1 cellular context compared by ENCODE assay signal in genomic region chr10:61815505-61815904, GRCh38.
TF ChIP-seq lines count a peak whose summit lies in the region.

No MANE protein-coding gene starts in this region.

TF ChIP-seq in HEK293, 187 proteins besides CTCF, POLR2A, EP300 and RAD21 (continued from another document and continues in another):
- peak; percentile 60 for TF ChIP-seq PRDM6 (tag by site-specific recombination; IDR thresholded peaks at IDR 0.05)
- peak; percentile 76 for TF ChIP-seq ZIC2 (tag by site-specific recombination; IDR thresholded peaks at IDR 0.05)
- TF ChIP-seq ZNF248 (tag by site-specific recombination; IDR thresholded peaks at IDR 0.05), result no peak
- no peak for TF ChIP-seq ATF2 (tag by site-specific recombination; IDR thresholded peaks at IDR 0.05; ENCODE audit: low read depth)
- TF ChIP-seq ZNF747 (tag by site-specific recombination; IDR thresholded peaks at IDR 0.05), result no peak
- no peak for TF ChIP-seq ZFHX2 (tag by site-specific recombination; conservative IDR thresholded peaks at IDR 0.05)
- TF ChIP-seq ZFP41 (tag by site-specific recombination; IDR thresholded peaks at IDR 0.05; ENCODE audit: borderline replicate concordance), result no peak
- no peak for TF ChIP-seq ZBTB10 (tag by site-specific recombination; IDR thresholded peaks at IDR 0.05)
- TF ChIP-seq SP7 (tag by site-specific recombination; IDR thresholded peaks at IDR 0.05), result peak; percentile 90
- 0 out of 2 replicates have a peak, but pooled peaks have one; percentile 18 for TF ChIP-seq ZBTB17 (tag by site-specific recombination; IDR thresholded peaks at IDR 0.05)
- no peak for TF ChIP-seq ZNF391 (tag by site-specific recombination; IDR thresholded peaks at IDR 0.05; ENCODE audit: borderline replicate concordance, low read depth)
- no peak for TF ChIP-seq HOXC10 (CRISPR knock-in tag; IDR thresholded peaks at IDR 0.05)
- no peak for TF ChIP-seq ZNF398 (tag by site-specific recombination; IDR thresholded peaks at IDR 0.05)
- peak; percentile 20; the same call in 1 of the 2 replicates for TF ChIP-seq IKZF3 (tag by site-specific recombination; IDR thresholded peaks at IDR 0.05)
- no peak for TF ChIP-seq ZNF654 (tag by site-specific recombination; IDR thresholded peaks at IDR 0.05; ENCODE audit: low read depth)
- no peak for TF ChIP-seq ZSCAN30 (tag by site-specific recombination; IDR thresholded peaks at IDR 0.05)
- no peak for TF ChIP-seq ZNF701 (tag by site-specific recombination; IDR thresholded peaks at IDR 0.05)
- TF ChIP-seq ZNF302 (tag by site-specific recombination; IDR thresholded peaks at IDR 0.05; ENCODE audit: low read depth), result no peak
- TF ChIP-seq ZNF26 (tag by site-specific recombination; IDR thresholded peaks at IDR 0.05), result no peak
- TF ChIP-seq ZBTB20 (tag by site-specific recombination; IDR thresholded peaks at IDR 0.05), result no peak
- TF ChIP-seq ZNF623 (tag by site-specific recombination; IDR thresholded peaks at IDR 0.05), result no peak
- no peak for TF ChIP-seq ZNF114 (tag by site-specific recombination; IDR thresholded peaks at IDR 0.05)
- peak; percentile 36; the same call in 1 of the 2 replicates for TF ChIP-seq BCL11A (tag by site-specific recombination; IDR thresholded peaks at IDR 0.05; ENCODE audit: low read depth)
- TF ChIP-seq ZNF426 (tag by site-specific recombination; IDR thresholded peaks at IDR 0.05), result no peak
- TF ChIP-seq ZNF571 (tag by site-specific recombination; IDR thresholded peaks at IDR 0.05), result no peak
- 0 out of 2 replicates have a peak, but pooled peaks have one; percentile 17 for TF ChIP-seq ZNF423 (tag by site-specific recombination; IDR thresholded peaks at IDR 0.05)
- no peak for TF ChIP-seq PRDM1 (tag by site-specific recombination; IDR thresholded peaks at IDR 0.05)
- TF ChIP-seq ZBTB7A (tag by site-specific recombination; IDR thresholded peaks at IDR 0.05; ENCODE audit: low read depth), result peak; percentile 85; the same call in 1 of the 2 replicates
- no peak for TF ChIP-seq YY2 (tag by site-specific recombination; IDR thresholded peaks at IDR 0.05)
- no peak for TF ChIP-seq PRDM10 (tag by site-specific recombination; IDR thresholded peaks at IDR 0.05)
- no peak for TF ChIP-seq ZNF221 (tag by site-specific recombination; IDR thresholded peaks at IDR 0.05; ENCODE audit: borderline replicate concordance)
- no peak for TF ChIP-seq ZNF514 (tag by site-specific recombination; IDR thresholded peaks at IDR 0.05)
- no peak for TF ChIP-seq ZNF37A (tag by site-specific recombination; IDR thresholded peaks at IDR 0.05)
- TF ChIP-seq ZNF274 (IDR thresholded peaks at IDR 0.05; ENCODE audit: low read length), result no peak
- TF ChIP-seq ZNF274 (tag by site-specific recombination; IDR thresholded peaks at IDR 0.05; ENCODE audit: borderline replicate concordance), result no peak
- TF ChIP-seq ZNF184 (tag by site-specific recombination; IDR thresholded peaks at IDR 0.05), result no peak
- TF ChIP-seq MEIS1 (CRISPR knock-in tag; IDR thresholded peaks at IDR 0.05; ENCODE audit: borderline replicate concordance), result no peak
- no peak for TF ChIP-seq ZNF473 (tag by site-specific recombination; IDR thresholded peaks at IDR 0.05)
- no peak for TF ChIP-seq ZNF362 (tag by site-specific recombination; IDR thresholded peaks at IDR 0.05)
- TF ChIP-seq ZNF518A (tag by site-specific recombination; conservative IDR thresholded peaks at IDR 0.05; ENCODE audit: low read depth), result no peak
- no peak for TF ChIP-seq ZFP69B (tag by site-specific recombination; IDR thresholded peaks at IDR 0.05)
- no peak for TF ChIP-seq ZNF677 (tag by site-specific recombination; IDR thresholded peaks at IDR 0.05)
- TF ChIP-seq GLIS2 (tag by site-specific recombination; IDR thresholded peaks at IDR 0.05), result no peak
- TF ChIP-seq SETDB1 (IDR thresholded peaks at IDR 0.05; ENCODE audit: insufficient read length, low read length), result no peak
- TF ChIP-seq ZNF133 (tag by site-specific recombination; IDR thresholded peaks at IDR 0.05), result no peak
- TF ChIP-seq ZSCAN23 (tag by site-specific recombination; IDR thresholded peaks at IDR 0.05), result no peak
- no peak for TF ChIP-seq ZNF155 (tag by site-specific recombination; IDR thresholded peaks at IDR 0.05)
- TF ChIP-seq ZNF169 (tag by site-specific recombination; IDR thresholded peaks at IDR 0.05), result no peak
- TF ChIP-seq ZNF837 (tag by site-specific recombination; IDR thresholded peaks at IDR 0.05), result no peak
- no peak for TF ChIP-seq ZNF707 (tag by site-specific recombination; IDR thresholded peaks at IDR 0.05)
